Comparison of ENCODE assay signal across 19 cellular contexts in genomic region chr13:100341327-100341726, GRCh38.
"Had no signal": no experiment of that assay in that cellular context is flagged by ENCODE, and none has a peak within 500 bp of the region (broad histone marks: within the 10 kb centered on the region; RNA-seq: fewer than 3 reads in every experiment).

No MANE protein-coding gene starts in this region.

- H3K9me3 Mint-ChIP-seq: activated CD4-positive, alpha-beta memory T cell treated with anti-CD3 and anti-CD28 coated beads for 36 hours; dendritic cell treated with granulocyte-macrophage colony-stimulating factor and Interleukin-4, amounts not matched to agents 40 ng/mL and 50 ng/mL, for 4 days; stimulated activated naive CD8-positive, alpha-beta T cell treated with anti-CD3 and anti-CD28 coated beads, Interleukin-15, amount 100 ng/mL, for 72 hours had no signal

- H3K27me3 Mint-ChIP-seq: activated CD4-positive, alpha-beta memory T cell treated with anti-CD3 and anti-CD28 coated beads for 36 hours; dendritic cell treated with granulocyte-macrophage colony-stimulating factor and Interleukin-4, amounts not matched to agents 40 ng/mL and 50 ng/mL, for 4 days; stimulated activated naive CD8-positive, alpha-beta T cell treated with anti-CD3 and anti-CD28 coated beads, Interleukin-15, amount 100 ng/mL, for 72 hours; type B pancreatic cell had no signal

- H3K36me3 ChIP-seq: breast epithelium, lower lobe of right lung, pancreas had no signal

- H3K4me3 Mint-ChIP-seq: activated CD4-positive, alpha-beta memory T cell treated with anti-CD3 and anti-CD28 coated beads for 36 hours; dendritic cell treated with granulocyte-macrophage colony-stimulating factor and Interleukin-4, amounts not matched to agents 40 ng/mL and 50 ng/mL, for 4 days; mesothelial cell of epicardium; type B pancreatic cell had no signal

- H3K4me1 ChIP-seq: ascending aorta, breast epithelium, heart left ventricle, lower lobe of right lung, pancreas, sigmoid colon, spleen had no signal

- ATAC-seq: activated CD4-positive, CD25-positive, alpha-beta regulatory T cell treated with anti-CD3 and anti-CD28 coated beads, Interleukin-2, amount 50 U/mL, for 24 hours; heart left ventricle; lower lobe of right lung; pancreas; stimulated activated naive CD8-positive, alpha-beta T cell treated with anti-CD3 and anti-CD28 coated beads, Interleukin-15, amount 100 ng/mL, for 72 hours had no signal

- H3K4me1 Mint-ChIP-seq: mesothelial cell of epicardium had no signal

- H3K9me3 ChIP-seq: ascending aorta, lower lobe of right lung, pancreas had no signal

- DNase-seq: activated CD4-positive, alpha-beta memory T cell treated with anti-CD3 and anti-CD28 coated beads for 36 hours; activated gamma-delta T cell treated with Interleukin-2 at 50 U/mL for 16 hours; activated T-cell treated with anti-CD3 and anti-CD28 coated beads, Interleukin-2, amount 50 U/mL, for 48 hours; effector memory CD4-positive, alpha-beta T cell; foreskin melanocyte; heart left ventricle; left colon; lower lobe of right lung; pancreas; sigmoid colon; spleen; stimulated activated naive CD8-positive, alpha-beta T cell treated with anti-CD3 and anti-CD28 coated beads, Interleukin-15, amount 100 ng/mL, for 72 hours had no signal

- H3K27ac ChIP-seq: ascending aorta, breast epithelium, epithelial cell of prostate, heart left ventricle, lower lobe of right lung, pancreas, sigmoid colon, spleen had no signal

- H3K4me3 ChIP-seq: ascending aorta, breast epithelium, heart left ventricle, lower lobe of right lung, pancreas, sigmoid colon, spleen had no signal

- H3K27ac Mint-ChIP-seq: activated CD4-positive, alpha-beta memory T cell treated with anti-CD3 and anti-CD28 coated beads for 36 hours; dendritic cell treated with granulocyte-macrophage colony-stimulating factor and Interleukin-4, amounts not matched to agents 40 ng/mL and 50 ng/mL, for 4 days; mesothelial cell of epicardium; type B pancreatic cell had no signal

- H3K27me3 ChIP-seq: ascending aorta, breast epithelium, heart left ventricle, pancreas, sigmoid colon, spleen had no signal
